In genomic region chr1:150829751-150830150, GRCh38 we compare ENCODE assay signal across 16 cellular contexts. TPM values are rescaled to one million over a fixed set of nuclear protein-coding genes. Genes with fewer than 3 reads are reported as not detected.
DNase-seq lines count a peak whose midpoint lies in the region; ATAC-seq, FAIRE-seq and TF ChIP-seq lines count a peak whose summit lies in the region.
"Had no signal": no experiment of that assay in that cellular context is flagged by ENCODE, and none has a peak within 500 bp of the region (broad histone marks: within the 10 kb centered on the region; RNA-seq: fewer than 3 reads in every experiment).

No MANE protein-coding gene starts in this region.

- no peaks in the 10 kb centered on the region for H3K27me3 ChIP-seq in small intestine (ENCODE audit: control insufficient read depth in 2 of 2, insufficient read depth in 2 of 2, low read length in 2 of 2)

- no peaks in the 10 kb centered on the region for H3K9me3 ChIP-seq in small intestine (ENCODE audit: control insufficient read depth, low read depth)

- H3K36me3 ChIP-seq in small intestine (ENCODE audit: control insufficient read depth in 2 of 2, insufficient read depth in 2 of 2, low read length in 2 of 2) = peaks cover 9 to 16% of the 10 kb centered on the region in 2 donors

- POLR2A ChIA-PET in activated CD8-positive, alpha-beta T cell treated with anti-CD3 and anti-CD28 coated beads, Interleukin-2, amount 10 ng/mL, durations not matched to agents 7 days and 5 days (lab: Charles Lee) = no interaction called here

- H3K9me3 Mint-ChIP-seq in activated CD8-positive, alpha-beta T cell treated with anti-CD3 and anti-CD28 coated beads, Interleukin-2, amount 10 ng/mL, durations not matched to agents 7 days and 5 days (ENCODE audit: insufficient read depth) = no peaks in the 10 kb centered on the region
- H3K9me3 Mint-ChIP-seq: activated T-cell treated with anti-CD3 and anti-CD28 coated beads, Interleukin-2, amount 50 U/mL, for 72 hours had no signal

- H3K4me3 Mint-ChIP-seq in activated CD8-positive, alpha-beta T cell treated with anti-CD3 and anti-CD28 coated beads, Interleukin-2, amount 10 ng/mL, durations not matched to agents 7 days and 5 days = no peak overlapping the region
- H3K4me3 Mint-ChIP-seq: activated T-cell treated with anti-CD3 and anti-CD28 coated beads, Interleukin-2, amount 50 U/mL, for 72 hours had no signal

- ATAC-seq in activated CD8-positive, alpha-beta T cell treated with anti-CD3 and anti-CD28 coated beads, Interleukin-2, amount 10 ng/mL, durations not matched to agents 7 days and 5 days = no peak
- ATAC-seq: activated T-cell treated with anti-CD3 and anti-CD28 coated beads, Interleukin-2, amount 50 U/mL, for 72 hours; left cardiac atrium had no signal

- no peaks in the 10 kb centered on the region for H3K4me1 Mint-ChIP-seq in activated CD8-positive, alpha-beta T cell treated with anti-CD3 and anti-CD28 coated beads, Interleukin-2, amount 10 ng/mL, durations not matched to agents 7 days and 5 days (ENCODE audit: low read depth)

- WGBS in small intestine, 3 donors = 90 to 95% (median 92%) methylated on average over 7 of the region's 7 CpGs

- no peak for FAIRE-seq in small intestine (lab: Jason Lieb, UNC)

- H3K4me1 ChIP-seq in small intestine (ENCODE audit: control insufficient read depth in 2 of 2, insufficient read depth in 1 of 2, low read depth in 1 of 2, low read length in 1 of 2) = no peaks in the 10 kb centered on the region

- no peak for TF ChIP-seq POLR2A in NB4 (IDR thresholded peaks at IDR 0.05; ENCODE audit: extremely low read depth, insufficient read length)

- peaks cover 61% of the 10 kb centered on the region for H3K36me3 Mint-ChIP-seq in activated CD8-positive, alpha-beta T cell treated with anti-CD3 and anti-CD28 coated beads, Interleukin-2, amount 10 ng/mL, durations not matched to agents 7 days and 5 days (ENCODE audit: low read depth)

- no peaks in the 10 kb centered on the region for H3K27me3 Mint-ChIP-seq in activated CD8-positive, alpha-beta T cell treated with anti-CD3 and anti-CD28 coated beads, Interleukin-2, amount 10 ng/mL, durations not matched to agents 7 days and 5 days (ENCODE audit: low read depth)

- DNase-seq in GM12865 (ENCODE audit: low read depth) = no peak
- no peak for DNase-seq in NB4 (ENCODE audit: low read depth)
- DNase-seq in epithelial cell of esophagus (ENCODE audit: low read depth) = no peak
- DNase-seq in retinal pigment epithelial cell (ENCODE audit: low read depth) = no peak
- no peak for DNase-seq in small intestine
- no peak for DNase-seq in activated CD8-positive, alpha-beta T cell treated with anti-CD3 and anti-CD28 coated beads, Interleukin-2, amount 10 ng/mL, durations not matched to agents 7 days and 5 days
- DNase-seq in NCI-H2107 (lab: John Stamatoyannopoulos, UW) = no peak
- DNase-seq: activated T-cell treated with anti-CD3 and anti-CD28 coated beads, Interleukin-2, amount 50 U/mL, for 72 hours; GF-D8; left cardiac atrium; NCI-H2227 treated with DMSO at 0.1 percent for 48 hours; RPMI8226; stimulated activated CD4-positive, alpha-beta T cell treated with anti-CD3 and anti-CD28 coated beads, Interleukin-1b, Interleukin-23, amount 100 ng/mL, for 48 hours; stimulated activated naive CD4-positive, alpha-beta T cell had no signal

- no peak overlapping the region for H3K27ac Mint-ChIP-seq in activated CD8-positive, alpha-beta T cell treated with anti-CD3 and anti-CD28 coated beads, Interleukin-2, amount 10 ng/mL, durations not matched to agents 7 days and 5 days
- H3K27ac Mint-ChIP-seq: activated T-cell treated with anti-CD3 and anti-CD28 coated beads, Interleukin-2, amount 50 U/mL, for 72 hours had no signal

- no peak overlapping the region for H3K27ac ChIP-seq in small intestine (ENCODE audit: low read depth in 1 of 2, low read length in 1 of 2)
- H3K27ac ChIP-seq: VCaP had no signal

- TF ChIP-seq CTCF in GM12865 (IDR thresholded peaks at IDR 0.05; ENCODE audit: insufficient read depth, low read depth, low read length, missing control alignments) (peak; percentile 34), NB4 (IDR thresholded peaks at IDR 0.05; ENCODE audit: low read depth, low read length) (peak; percentile 13), epithelial cell of esophagus (IDR thresholded peaks at IDR 0.05; ENCODE audit: insufficient read depth, low read depth, low read length, missing control alignments) (peak; percentile 47), retinal pigment epithelial cell (conservative IDR thresholded peaks at IDR 0.05; ENCODE audit: low read depth, low read length) (peak; percentile 28)

- CTCF ChIA-PET in activated CD8-positive, alpha-beta T cell treated with anti-CD3 and anti-CD28 coated beads, Interleukin-2, amount 10 ng/mL, durations not matched to agents 7 days and 5 days (lab: Charles Lee) = no interaction called here

- H3K4me3 ChIP-seq in GM12865 (ENCODE audit: low read depth, low read length) (no peak overlapping the region), NB4 (ENCODE audit: low read depth, low read length) (no peak overlapping the region), epithelial cell of esophagus (ENCODE audit: low read length) (no peak overlapping the region), retinal pigment epithelial cell (ENCODE audit: low read length) (no peak overlapping the region), small intestine (ENCODE audit: low read depth in 1 of 2, low read length in 2 of 2) (no peak overlapping the region)

RNA-seq across cellular contexts. Expression of gene CTSK, which starts 21.7 kb away (rescaled TPM):
- polyA plus RNA-seq in small intestine = 10 to 100 TPM in 2 of 3 donors, 1 to 10 TPM in 1; 8.1 to 26.4 (median 15.7) TPM
- total RNA-seq in activated CD8-positive, alpha-beta T cell treated with anti-CD3 and anti-CD28 coated beads, Interleukin-2, amount 10 ng/mL, durations not matched to agents 7 days and 5 days = 1 to 10 TPM; 5.9 to 6.4 TPM

RNA-seq across cellular contexts. Expression of gene ARNT, which starts 46.6 kb away (rescaled TPM):
- polyA plus RNA-seq in small intestine = 10 to 100 TPM; 14.3 to 15.9 (median 14.9) TPM
- total RNA-seq in activated CD8-positive, alpha-beta T cell treated with anti-CD3 and anti-CD28 coated beads, Interleukin-2, amount 10 ng/mL, durations not matched to agents 7 days and 5 days = 10 to 100 TPM; 39.8 to 42.1 TPM

RNA-seq across cellular contexts. Expression of gene CTXND2, which starts 57.2 kb away (rescaled TPM):
- not detected for polyA plus RNA-seq in small intestine
- not detected for total RNA-seq in activated CD8-positive, alpha-beta T cell treated with anti-CD3 and anti-CD28 coated beads, Interleukin-2, amount 10 ng/mL, durations not matched to agents 7 days and 5 days
- total RNA-seq: activated T-cell treated with anti-CD3 and anti-CD28 coated beads, Interleukin-2, amount 50 U/mL, for 72 hours; left cardiac atrium; osteocyte had no signal
